ENCODE assay signal across 8 cellular contexts in genomic region chr2:71068218-71069035, GRCh38. TPM values are rescaled to one million over a fixed set of nuclear protein-coding genes. Genes with fewer than 3 reads are reported as not detected.
DNase-seq lines count a peak whose midpoint lies in the region; ATAC-seq and TF ChIP-seq lines count a peak whose summit lies in the region.

TSS of gene NAGK (plus strand) at chr2:71068648. CDS start at chr2:71068684, 36 bp downstream.

- peak; percentile 100 for TF ChIP-seq POLR2A in erythroblast (IDR thresholded peaks at IDR 0.05; ENCODE audit: low read length)

- H3K27ac Mint-ChIP-seq in activated T-cell treated with anti-CD3 and anti-CD28 coated beads, Interleukin-2, amount 50 U/mL, for 24 hours, result peak within 1 kb of the TSS; percentile 97

- H3K4me3 ChIP-seq in mucosa of stomach (ENCODE audit: low read length), result peak within 1 kb of the TSS; percentile 93

- H3K9me3 ChIP-seq in mucosa of stomach (ENCODE audit: control insufficient read depth, low read length), result no peaks in the 10 kb centered on the region

- DNase-seq in DMS53 treated with DMSO at 0.1 percent for 48 hours (lab: John Stamatoyannopoulos, UW; ENCODE audit: unreplicated experiment) (peak; percentile 96), KG1 (lab: John Stamatoyannopoulos, UW) (peak; percentile 97), erythroblast (lab: John Stamatoyannopoulos, UW) (peak; percentile 97 to 99)
- DNase-seq in activated T-cell treated with anti-CD3 and anti-CD28 coated beads, Interleukin-2, amount 50 U/mL, for 24 hours, result peak; percentile 99
- DNase-seq in stimulated activated CD8-positive, alpha-beta memory T cell treated with anti-CD3 and anti-CD28 coated beads, Interleukin-4, amount 100 ng/mL, for 48 hours, result peak; percentile 96

- peak within 1 kb of the TSS; percentile 87 for H3K4me3 Mint-ChIP-seq in activated T-cell treated with anti-CD3 and anti-CD28 coated beads, Interleukin-2, amount 50 U/mL, for 24 hours

- no peaks in the 10 kb centered on the region for H3K27me3 Mint-ChIP-seq in activated T-cell treated with anti-CD3 and anti-CD28 coated beads, Interleukin-2, amount 50 U/mL, for 24 hours

- no peaks in the 10 kb centered on the region for H3K9me3 Mint-ChIP-seq in activated T-cell treated with anti-CD3 and anti-CD28 coated beads, Interleukin-2, amount 50 U/mL, for 24 hours

- H3K4me1 ChIP-seq in mucosa of stomach (ENCODE audit: control insufficient read depth, insufficient read depth, low read length), result peaks cover 24% of the 10 kb centered on the region

- H3K4me1 Mint-ChIP-seq in activated T-cell treated with anti-CD3 and anti-CD28 coated beads, Interleukin-2, amount 50 U/mL, for 24 hours (ENCODE audit: low read depth), result peaks cover 56% of the 10 kb centered on the region

- H3K36me3 Mint-ChIP-seq in activated T-cell treated with anti-CD3 and anti-CD28 coated beads, Interleukin-2, amount 50 U/mL, for 24 hours (ENCODE audit: low read depth), result peaks cover 26% of the 10 kb centered on the region

- H3K27me3 ChIP-seq in mucosa of stomach (ENCODE audit: control insufficient read depth, insufficient read depth, low read length), result no peaks in the 10 kb centered on the region

- no peaks in the 10 kb centered on the region for H3K36me3 ChIP-seq in mucosa of stomach (ENCODE audit: control insufficient read depth, insufficient read depth, low read length)

- ATAC-seq in GM21737 (IDR thresholded peaks at IDR 0.05; ENCODE audit: unreplicated experiment), result peak; percentile 47

- H3K9ac ChIP-seq in mucosa of stomach (ENCODE audit: low read length), result peak within 1 kb of the TSS; percentile 95

TF ChIP-seq in PFSK-1, 5 proteins besides CTCF, POLR2A, EP300 and RAD21:
- TF ChIP-seq POLR2AphosphoS5 (IDR thresholded peaks at IDR 0.05; ENCODE audit: low read depth, low read length), result peak; percentile 100
- TF ChIP-seq FOXP2 (optimal IDR thresholded peaks at IDR 0.05; ENCODE audit: borderline replicate concordance, extremely low read depth, extremely low read length, insufficient read depth), result peak; percentile 97
- peak; percentile 93; the same call in 1 of the 2 replicates for TF ChIP-seq TAF1 (IDR thresholded peaks at IDR 0.05; ENCODE audit: borderline replicate concordance, insufficient read depth, low read length)
- TF ChIP-seq REST (IDR thresholded peaks at IDR 0.05; ENCODE audit: insufficient read depth in 1 of 2, low read depth in 2 of 2, low read length in 2 of 2), result peak in 1 of 2 experiments; percentile 50; a peak in 2 of 4 replicates
- peak; percentile 96; the same call in 1 of the 2 replicates for TF ChIP-seq SIN3A (IDR thresholded peaks at IDR 0.05; ENCODE audit: borderline replicate concordance, insufficient read depth, low read length)

RNA-seq across cellular contexts. Expression of gene NAGK, which starts in this region (rescaled TPM):
- polyA plus RNA-seq in PFSK-1 (2012; ENCODE audit: insufficient read length, low read depth), result 48.1 TPM

Comparison
In these comparisons a context has a peak if more than half of its experiments do, and no peak if none do; other contexts are left out.
1. Peak in every context shown above with its lines: DNase-seq, ATAC-seq and H3K4me3 ChIP-seq.